ENCODE assay signal across 25 cellular contexts in genomic region chr12:57625261-57626032, GRCh38. TPM values are rescaled to one million over a fixed set of nuclear protein-coding genes. Genes with fewer than 3 reads are reported as not detected.
A peak's percentile ranks its signal among the peaks of the same experiment; 100 is the strongest.
DNase-seq lines count a peak whose midpoint lies in the region; ATAC-seq, FAIRE-seq and TF ChIP-seq lines count a peak whose summit lies in the region.
"Had no signal": no experiment of that assay in that cellular context is flagged by ENCODE, and none has a peak within 500 bp of the region (broad histone marks: within the 10 kb centered on the region; RNA-seq: fewer than 3 reads in every experiment).

No MANE protein-coding gene starts in this region.

- ATAC-seq in HG03565 (IDR thresholded peaks at IDR 0.05; ENCODE audit: unreplicated experiment) = no peak
- no peak for ATAC-seq in HG03520 (IDR thresholded peaks at IDR 0.05; ENCODE audit: unreplicated experiment)
- ATAC-seq: A549 had no signal

- H3K9me3 ChIP-seq in right atrium auricular region (no peaks in the 10 kb centered on the region), kidney (ENCODE audit: control insufficient read depth in 1 of 2, low read length in 2 of 2) (no peaks in the 10 kb centered on the region)
- H3K9me3 ChIP-seq: A549, BE2C, Peyer's patch, SJCRH30 had no signal

- TF ChIP-seq CTCF in right atrium auricular region (IDR thresholded peaks at IDR 0.05) (no peak), coronary artery (IDR thresholded peaks at IDR 0.05) (no peak), kidney (IDR thresholded peaks at IDR 0.05; ENCODE audit: borderline replicate concordance, extremely low read depth, insufficient read depth) (no peak)

- peaks cover 16 to 18% of the 10 kb centered on the region in 2 donors for H3K27me3 ChIP-seq in right atrium auricular region
- H3K27me3 ChIP-seq: SJCRH30 had no signal

- no peaks in the 10 kb centered on the region for H3K36me3 ChIP-seq in right atrium auricular region
- H3K36me3 ChIP-seq in kidney (ENCODE audit: control insufficient read depth in 1 of 2, insufficient read depth in 2 of 2, low read length in 2 of 2) = no peaks in the 10 kb centered on the region
- H3K36me3 ChIP-seq: Peyer's patch had no signal

- H3K4me1 ChIP-seq in right atrium auricular region (peaks cover 0 to 26% of the 10 kb centered on the region in 2 donors), kidney (ENCODE audit: control insufficient read depth in 1 of 2, insufficient read depth in 1 of 2, low read depth in 1 of 2, low read length in 2 of 2) (peaks cover 5 to 19% of the 10 kb centered on the region in 2 donors)
- H3K4me1 ChIP-seq: BE2C had no signal

- DNase-seq in cardiac septum (ENCODE audit: low spot score) = peak; percentile 38
- no peak for DNase-seq in right atrium auricular region (ENCODE audit: low spot score)
- DNase-seq in coronary artery (ENCODE audit: low spot score) = peak; percentile 55
- peak; percentile 62 for DNase-seq in kidney
- DNase-seq in posterior cingulate gyrus = no peak
- no peak for DNase-seq in medulla oblongata (ENCODE audit: extremely low spot score)
- DNase-seq: BE2C; CD4-positive, alpha-beta T cell; DMS153; KG1; NCI-H1092 treated with DMSO at 0.1 percent for 48 hours; NCI-H146; NCI-H2029 treated with DMSO at 0.1 percent for 48 hours; NCI-H345; NCI-H524 treated with DMSO at 0.1 percent for 48 hours; NCI-H82; Peyer's patch had no signal

- no peak for FAIRE-seq in kidney (lab: Jason Lieb, UNC)
- FAIRE-seq: A549, GM12891, H54 had no signal

- intact Hi-C loops in cardiac septum (cut with DNase I) = no loop called here
- intact Hi-C loops in kidney (cut with DNase I) = no loop called here
- intact Hi-C loops in posterior cingulate gyrus (cut with DNase I) = no loop called here

- H3K27ac ChIP-seq in right atrium auricular region (no peak overlapping the region), coronary artery (no peak overlapping the region), kidney (ENCODE audit: low read depth in 2 of 2, low read length in 2 of 2) (no peak overlapping the region)
- H3K27ac ChIP-seq: A549, HL-60, Peyer's patch, SJCRH30 had no signal

- H3K4me3 ChIP-seq in right atrium auricular region (no peak overlapping the region), coronary artery (no peak overlapping the region), kidney (ENCODE audit: low read length in 2 of 2) (no peak overlapping the region)
- H3K4me3 ChIP-seq: A549, Peyer's patch, SJCRH30 had no signal

- H3K9ac ChIP-seq in kidney (ENCODE audit: low read length in 2 of 2) = no peak overlapping the region

RNA-seq across cellular contexts. Expression of gene B4GALNT1, which starts 7.6 kb away (rescaled TPM):
- total RNA-seq in cardiac septum = 11.1 TPM
- 1 to 10 TPM; 3.5 to 4.4 TPM for total RNA-seq in right atrium auricular region
- 2.0 TPM for total RNA-seq in kidney
- polyA plus RNA-seq in kidney (ENCODE audit: insufficient read depth, low read depth, low replicate concordance) = 1.6 TPM
- total RNA-seq: CD4-positive, alpha-beta T cell had no signal

RNA-seq across cellular contexts. Expression of gene ARHGEF25, which starts 14.2 kb away (rescaled TPM):
- 15.0 TPM for total RNA-seq in cardiac septum
- total RNA-seq in right atrium auricular region = 10 to 100 TPM in 1 of 2 donors, 1 to 10 TPM in 1; 7.4 to 11.0 TPM
- 15.0 TPM for total RNA-seq in kidney
- 10.9 TPM for polyA plus RNA-seq in kidney (ENCODE audit: insufficient read depth, low read depth, low replicate concordance)

RNA-seq across cellular contexts. Expression of gene DTX3, which starts 20.8 kb away (rescaled TPM):
- total RNA-seq in cardiac septum (31.0 TPM), right atrium auricular region (10 to 100 TPM; 22.3 to 32.5 TPM), kidney (34.5 TPM)
- 41.2 TPM for polyA plus RNA-seq in kidney (ENCODE audit: insufficient read depth, low read depth, low replicate concordance)
- total RNA-seq: HT-29 had no signal

RNA-seq across cellular contexts. Expression of gene PIP4K2C, which starts 34.5 kb away (rescaled TPM):
- total RNA-seq in cardiac septum (17.9 TPM), right atrium auricular region (10 to 100 TPM; 22.1 to 25.2 TPM), kidney (52.4 TPM)
- polyA plus RNA-seq in kidney (ENCODE audit: insufficient read depth, low read depth, low replicate concordance) = 43.2 TPM

Comparison
In these comparisons a context has a peak if more than half of its experiments do, and no peak if none do; other contexts are left out.
1. DNase-seq: peak in cardiac septum (single experiment), coronary artery (single experiment) and kidney (single experiment); none in right atrium auricular region (single experiment), posterior cingulate gyrus (0 of 10) and medulla oblongata (single experiment).